In genomic region chr2:70525032-70525431, GRCh38 we compare ENCODE assay signal across 11 cellular contexts. TPM values are rescaled to one million over a fixed set of nuclear protein-coding genes. Genes with fewer than 3 reads are reported as not detected.
A peak's percentile ranks its signal among the peaks of the same experiment; 100 is the strongest.
DNase-seq lines count a peak whose midpoint lies in the region; TF ChIP-seq lines count a peak whose summit lies in the region.
"Had no signal": no experiment of that assay in that cellular context is flagged by ENCODE, and none has a peak within 500 bp of the region (broad histone marks: within the 10 kb centered on the region; RNA-seq: fewer than 3 reads in every experiment).

No MANE protein-coding gene starts in this region.

- H3K4me1 ChIP-seq in endodermal cell (ENCODE audit: control insufficient read depth, insufficient read depth, low read length): peaks cover 6% of the 10 kb centered on the region
- peaks cover 78 to 82% of the 10 kb centered on the region in 2 experiments for H3K4me1 ChIP-seq in neutrophil (ENCODE audit: control insufficient read depth in 1 of 2, insufficient read depth in 1 of 2, low read depth in 1 of 2, low read length in 1 of 2)
- H3K4me1 ChIP-seq: SJCRH30 had no signal

- no peaks in the 10 kb centered on the region for H3K9me3 ChIP-seq in endodermal cell (ENCODE audit: control insufficient read depth, low read length)
- no peaks in the 10 kb centered on the region for H3K9me3 ChIP-seq in neutrophil
- H3K9me3 ChIP-seq: SJCRH30 had no signal

- 96 to 100% methylated on average over 1 of the region's 1 CpG for WGBS in endodermal cell (ENCODE audit: insufficient coverage in 1 of 2, insufficient read length in 1 of 2), 2 experiments

- no peak overlapping the region for H3K27ac Mint-ChIP-seq in endodermal cell
- H3K27ac Mint-ChIP-seq: activated naive CD8-positive, alpha-beta T cell had no signal

- H3K4me3 ChIP-seq in endodermal cell (ENCODE audit: low read length): no peak overlapping the region
- H3K4me3 ChIP-seq in neutrophil (ENCODE audit: low read depth in 1 of 2, low read length in 1 of 2): peak overlapping the region; percentile 50 to 52
- H3K4me3 ChIP-seq: SJCRH30 had no signal

- no peak overlapping the region for H3K9ac ChIP-seq in endodermal cell (ENCODE audit: extremely low read depth, low read length, poor library complexity, severe bottlenecking)

- no peak for TF ChIP-seq CTCF in endodermal cell (conservative IDR thresholded peaks at IDR 0.05)
- no peak for TF ChIP-seq CTCF in neutrophil (IDR thresholded peaks at IDR 0.05)

- H3K4me1 Mint-ChIP-seq in endodermal cell: peaks cover 15% of the 10 kb centered on the region
- H3K4me1 Mint-ChIP-seq: nephron had no signal

- peak; percentile 68 for DNase-seq in EH (ENCODE audit: low read depth)
- DNase-seq in NCI-H2029 (lab: John Stamatoyannopoulos, UW): peak; percentile 74
- DNase-seq in endodermal cell: peak; percentile 28
- no peak for DNase-seq in NCI-H510A (lab: John Stamatoyannopoulos, UW)
- no peak for DNase-seq in CD1c-positive myeloid dendritic cell (ENCODE audit: extremely low spot score)
- no peak for DNase-seq in HuH-7.5 (ENCODE audit: low spot score)
- no peak for DNase-seq in effector CD8-positive, alpha-beta T cell (lab: John Stamatoyannopoulos, UW)
- DNase-seq: SJCRH30 had no signal

- no peaks in the 10 kb centered on the region for H3K36me3 Mint-ChIP-seq in endodermal cell (ENCODE audit: low read depth)
- H3K36me3 Mint-ChIP-seq: activated naive CD8-positive, alpha-beta T cell had no signal

- H3K4me3 Mint-ChIP-seq in endodermal cell: no peak overlapping the region
- H3K4me3 Mint-ChIP-seq: activated naive CD8-positive, alpha-beta T cell; nephron had no signal

- H3K27me3 ChIP-seq in endodermal cell (ENCODE audit: control insufficient read depth, insufficient read depth, low read length, poor library complexity, severe bottlenecking) (no peaks in the 10 kb centered on the region), neutrophil (no peaks in the 10 kb centered on the region)
- H3K27me3 ChIP-seq: SJCRH30 had no signal

- H3K9me3 Mint-ChIP-seq in endodermal cell: no peaks in the 10 kb centered on the region
- H3K9me3 Mint-ChIP-seq: nephron had no signal

- H3K27me3 Mint-ChIP-seq in endodermal cell (ENCODE audit: insufficient read depth): no peaks in the 10 kb centered on the region
- H3K27me3 Mint-ChIP-seq: activated naive CD8-positive, alpha-beta T cell had no signal

- no peak overlapping the region for H3K27ac ChIP-seq in endodermal cell (ENCODE audit: low read depth, low read length)
- H3K27ac ChIP-seq in neutrophil: peak overlapping the region; percentile 92
- H3K27ac ChIP-seq: SJCRH30 had no signal

- H3K36me3 ChIP-seq in endodermal cell (ENCODE audit: control insufficient read depth, insufficient read depth, low read length) (no peaks in the 10 kb centered on the region), neutrophil (no peaks in the 10 kb centered on the region)
- H3K36me3 ChIP-seq: SJCRH30 had no signal

RNA-seq across cellular contexts. Expression of gene TGFA, which starts 28.6 kb away (rescaled TPM):
- 1 to 10 TPM; 2.0 to 3.2 TPM for total RNA-seq in endodermal cell
- polyA plus RNA-seq in endodermal cell (2013, experiment 1 of 2): 0.75 TPM
- 0.66 TPM for polyA plus RNA-seq in endodermal cell (2013, experiment 2 of 2)

Comparison
In these comparisons a context has a peak if more than half of its experiments do, and no peak if none do; other contexts are left out.
1. DNase-seq: peak in EH (single experiment), NCI-H2029 (single experiment) and endodermal cell (single experiment); none in NCI-H510A (single experiment), CD1c-positive myeloid dendritic cell (single experiment), HuH-7.5 (single experiment) and effector CD8-positive, alpha-beta T cell (single experiment).